9 cellular contexts compared by ENCODE assay signal in genomic region chr4:26787461-26788340, GRCh38.
DNase-seq lines count a peak whose midpoint lies in the region; ATAC-seq and TF ChIP-seq lines count a peak whose summit lies in the region.
"Had no signal": no experiment of that assay in that cellular context is flagged by ENCODE, and none has a peak within 500 bp of the region (broad histone marks: within the 10 kb centered on the region; RNA-seq: fewer than 3 reads in every experiment).

No MANE protein-coding gene starts in this region.

- TF ChIP-seq CTCF in endodermal cell (conservative IDR thresholded peaks at IDR 0.05) (peak; percentile 76), neural crest cell (conservative IDR thresholded peaks at IDR 0.05) (no peak), type B pancreatic cell (conservative IDR thresholded peaks at IDR 0.05) (peak; percentile 30)

- H3K9me3 ChIP-seq in endodermal cell (ENCODE audit: control insufficient read depth, low read length), result peaks cover 5% of the 10 kb centered on the region

- ATAC-seq in HG03520 (IDR thresholded peaks at IDR 0.05; ENCODE audit: unreplicated experiment), result peak; percentile 39

- H3K36me3 Mint-ChIP-seq in endodermal cell (ENCODE audit: low read depth) (no peaks in the 10 kb centered on the region), neural crest cell (ENCODE audit: low read depth) (peaks cover 13% of the 10 kb centered on the region), type B pancreatic cell (no peaks in the 10 kb centered on the region)

- H3K27ac Mint-ChIP-seq in endodermal cell (peak overlapping the region; percentile 91), neural crest cell (ENCODE audit: unreplicated experiment) (peak overlapping the region; percentile 86), type B pancreatic cell (peak overlapping the region; percentile 30)

- H3K9me3 Mint-ChIP-seq in endodermal cell (no peaks in the 10 kb centered on the region), neural crest cell (peaks cover 13% of the 10 kb centered on the region), type B pancreatic cell (no peaks in the 10 kb centered on the region)

- peak overlapping the region; percentile 59 for H3K4me3 ChIP-seq in endodermal cell (ENCODE audit: low read length)

- no peaks in the 10 kb centered on the region for H3K27me3 ChIP-seq in endodermal cell (ENCODE audit: control insufficient read depth, insufficient read depth, low read length, poor library complexity, severe bottlenecking)

- WGBS in endodermal cell (ENCODE audit: insufficient coverage in 1 of 2, insufficient read length in 1 of 2), 2 experiments, result 54 to 67% methylated on average over 9 to 11 of the region's 11 CpGs

- H3K4me3 Mint-ChIP-seq in endodermal cell (peak overlapping the region; percentile 34), neural crest cell (no peak overlapping the region), type B pancreatic cell (peak overlapping the region; percentile 40)

- DNase-seq in DMS 273 (lab: John Stamatoyannopoulos, UW; ENCODE audit: unreplicated experiment) (peak; percentile 66), DMS 273 treated with DMSO at 0.1 percent for 48 hours (lab: John Stamatoyannopoulos, UW) (no peak), T1000 (lab: John Stamatoyannopoulos, UW) (peak; percentile 92), endodermal cell (peak; percentile 90), neural crest cell (ENCODE audit: low read depth, low spot score) (no peak), type B pancreatic cell (ENCODE audit: extremely low spot score, unreplicated experiment) (no peak), MV-4-11 (lab: John Stamatoyannopoulos, UW) (no peak)

- H3K27ac ChIP-seq in endodermal cell (ENCODE audit: low read depth, low read length), result no peak overlapping the region
- H3K27ac ChIP-seq: 22Rv1 had no signal

- H3K4me1 ChIP-seq in endodermal cell (ENCODE audit: control insufficient read depth, insufficient read depth, low read length), result no peaks in the 10 kb centered on the region

- no peaks in the 10 kb centered on the region for H3K36me3 ChIP-seq in endodermal cell (ENCODE audit: control insufficient read depth, insufficient read depth, low read length)

- H3K4me1 Mint-ChIP-seq in endodermal cell, result peaks cover 15% of the 10 kb centered on the region
- H3K4me1 Mint-ChIP-seq in neural crest cell, result peaks cover 30% of the 10 kb centered on the region
- H3K4me1 Mint-ChIP-seq in type B pancreatic cell (ENCODE audit: unreplicated experiment), result peaks cover 16% of the 10 kb centered on the region

- H3K9ac ChIP-seq in endodermal cell (ENCODE audit: extremely low read depth, low read length, poor library complexity, severe bottlenecking), result no peak overlapping the region

- no peaks in the 10 kb centered on the region for H3K27me3 Mint-ChIP-seq in endodermal cell (ENCODE audit: insufficient read depth)
- no peaks in the 10 kb centered on the region for H3K27me3 Mint-ChIP-seq in neural crest cell (ENCODE audit: low read depth)
- H3K27me3 Mint-ChIP-seq in type B pancreatic cell, result no peaks in the 10 kb centered on the region

Comparison
In these comparisons a context has a peak if more than half of its experiments do, and no peak if none do; other contexts are left out.
1. DNase-seq: peak in DMS 273 (single experiment), T1000 (single experiment) and endodermal cell (single experiment); none in DMS 273 treated with DMSO at 0.1 percent for 48 hours (single experiment), neural crest cell (single experiment), type B pancreatic cell (single experiment) and MV-4-11 (single experiment).
2. H3K27ac Mint-ChIP-seq: peak in every context shown above with its lines; median percentile 91 in endodermal cell; 86 in neural crest cell; 30 in type B pancreatic cell.